Comparison of ENCODE assay signal across 8 cellular contexts in the genomic region with DNA sequence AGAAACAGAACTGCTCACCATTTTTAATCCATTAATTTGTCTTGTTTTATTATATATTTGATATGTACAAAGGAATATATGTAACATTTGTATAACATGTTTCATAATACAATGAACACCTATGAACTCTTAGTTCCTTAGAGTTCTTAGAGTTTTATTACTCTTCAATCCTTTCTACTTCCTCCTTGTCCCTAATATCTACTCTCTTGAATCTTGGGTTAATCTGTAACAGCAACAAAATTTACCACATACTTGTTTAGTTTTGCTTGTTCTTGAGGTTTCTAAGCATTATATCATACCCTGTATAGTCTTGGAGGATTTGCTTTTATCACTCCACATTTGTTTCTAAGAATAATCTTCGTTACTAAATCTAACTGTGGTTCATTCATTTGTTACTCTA.
DNase-seq lines count a peak whose midpoint lies in the region; ATAC-seq, FAIRE-seq and TF ChIP-seq lines count a peak whose summit lies in the region.

No MANE protein-coding gene starts in this region.

- no peaks in the 10 kb centered on the region for H3K36me3 ChIP-seq in urinary bladder (ENCODE audit: insufficient read depth)

- no peak for TF ChIP-seq RAD21 in A549 (conservative IDR thresholded peaks at IDR 0.05 in 1 of 2, IDR thresholded peaks at IDR 0.05 in 1 of 2)

- no peak for ATAC-seq in A549
- ATAC-seq in HG03571 (IDR thresholded peaks at IDR 0.05; ENCODE audit: unreplicated experiment): peak; percentile 70
- no peak for ATAC-seq in right cardiac atrium

- POLR2A ChIA-PET in A549 (lab: Yijun Ruan, JAX): no interaction called here

- intact Hi-C loops in right cardiac atrium (cut with DNase I): loop anchor here in 1 of 4 donors (10.0 kb wide), 1 partner anchor 377 kb away; no protein-coding TSS in a partner anchor

- no peak for TF ChIP-seq EP300 in A549 (IDR thresholded peaks at IDR 0.05)

- H3K27me3 ChIP-seq in right cardiac atrium (ENCODE audit: control insufficient read depth, insufficient read depth): no peaks in the 10 kb centered on the region

- H3K9me3 ChIP-seq in A549 (no peaks in the 10 kb centered on the region), right cardiac atrium (ENCODE audit: control insufficient read depth, low read length) (no peaks in the 10 kb centered on the region)

- CTCF ChIA-PET in A549 (lab: Yijun Ruan, JAX): no interaction called here

- no peak for TF ChIP-seq POLR2A in A549 (IDR thresholded peaks at IDR 0.05; ENCODE audit: low read length)

- no peak for DNase-seq in A549 (ENCODE audit: low read depth in 1 of 2, low spot score in 1 of 2)
- DNase-seq in GM19239 (ENCODE audit: insufficient read length, low spot score): no peak
- no peak for DNase-seq in right cardiac atrium
- no peak for DNase-seq in NK-92 (lab: John Stamatoyannopoulos, UW; ENCODE audit: unreplicated experiment)
- DNase-seq in NCI-H345 treated with DMSO at 0.1 percent for 48 hours (lab: John Stamatoyannopoulos, UW; ENCODE audit: unreplicated experiment): no peak
- no peak for DNase-seq in anterior cingulate cortex (lab: John Stamatoyannopoulos, UW)

- FAIRE-seq in A549 (lab: Jason Lieb, UNC) (no peak), GM19239 (lab: Jason Lieb, UNC) (peak; percentile 84)

- peak overlapping the region; percentile 43 for H3K4me2 ChIP-seq in A549

- H3K27ac ChIP-seq in A549 (no peak overlapping the region), right cardiac atrium (ENCODE audit: low read length) (no peak overlapping the region), urinary bladder (ENCODE audit: low read depth) (peak overlapping the region; percentile 80)

- H3K4me1 ChIP-seq in A549: peaks cover 27% of the 10 kb centered on the region; the same call in 2 of the 3 replicates
- no peaks in the 10 kb centered on the region for H3K4me1 ChIP-seq in right cardiac atrium (ENCODE audit: control insufficient read depth, insufficient read depth, low read length)
- H3K4me1 ChIP-seq in urinary bladder (ENCODE audit: insufficient read depth): no peaks in the 10 kb centered on the region

- H3K4me3 ChIP-seq in A549 (no peak overlapping the region), right cardiac atrium (ENCODE audit: low read length) (peak overlapping the region; percentile 50), urinary bladder (ENCODE audit: low read depth, low read length) (peak overlapping the region; percentile 31)

- TF ChIP-seq CTCF in A549 (IDR thresholded peaks at IDR 0.05): no peak

- WGBS in A549 (ENCODE audit: missing lambda C conversion rate): 92% methylated on average over 1 of the region's 1 CpG
- 51% methylated on average over 1 of the region's 1 CpG for WGBS in right cardiac atrium
- WGBS in urinary bladder: 53% methylated on average over 1 of the region's 1 CpG

TF ChIP-seq in A549, 52 proteins besides CTCF, POLR2A, EP300 and RAD21:
- TF ChIP-seq SMC3 (IDR thresholded peaks at IDR 0.05) (no peak), FOXS1 (CRISPR knock-in tag; IDR thresholded peaks at IDR 0.05) (no peak), ZNF302 (CRISPR knock-in tag; IDR thresholded peaks at IDR 0.05) (no peak), RARB (CRISPR knock-in tag; IDR thresholded peaks at IDR 0.05) (no peak), JUNB (IDR thresholded peaks at IDR 0.05) (no peak), KDM1A (IDR thresholded peaks at IDR 0.05; ENCODE audit: low read depth) (no peak), HDAC2 (IDR thresholded peaks at IDR 0.05) (no peak), ESRRA (IDR thresholded peaks at IDR 0.05; ENCODE audit: borderline replicate concordance, low read length) (no peak), NFE2L2 (conservative IDR thresholded peaks at IDR 0.05; ENCODE audit: low read length) (no peak), CEBPB (IDR thresholded peaks at IDR 0.05) (no peak), RFX5 (IDR thresholded peaks at IDR 0.05) (no peak)
- TF ChIP-seq, protein P1, sequence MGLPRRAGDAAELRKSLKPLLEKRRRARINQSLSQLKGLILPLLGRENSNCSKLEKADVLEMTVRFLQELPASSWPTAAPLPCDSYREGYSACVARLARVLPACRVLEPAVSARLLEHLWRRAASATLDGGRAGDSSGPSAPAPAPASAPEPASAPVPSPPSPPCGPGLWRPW (IDR thresholded peaks at IDR 0.05): no peak
- TF ChIP-seq, protein P2, sequence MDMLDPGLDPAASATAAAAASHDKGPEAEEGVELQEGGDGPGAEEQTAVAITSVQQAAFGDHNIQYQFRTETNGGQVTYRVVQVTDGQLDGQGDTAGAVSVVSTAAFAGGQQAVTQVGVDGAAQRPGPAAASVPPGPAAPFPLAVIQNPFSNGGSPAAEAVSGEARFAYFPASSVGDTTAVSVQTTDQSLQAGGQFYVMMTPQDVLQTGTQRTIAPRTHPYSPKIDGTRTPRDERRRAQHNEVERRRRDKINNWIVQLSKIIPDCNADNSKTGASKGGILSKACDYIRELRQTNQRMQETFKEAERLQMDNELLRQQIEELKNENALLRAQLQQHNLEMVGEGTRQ (IDR thresholded peaks at IDR 0.05): no peak
- TF ChIP-seq, protein P3, sequence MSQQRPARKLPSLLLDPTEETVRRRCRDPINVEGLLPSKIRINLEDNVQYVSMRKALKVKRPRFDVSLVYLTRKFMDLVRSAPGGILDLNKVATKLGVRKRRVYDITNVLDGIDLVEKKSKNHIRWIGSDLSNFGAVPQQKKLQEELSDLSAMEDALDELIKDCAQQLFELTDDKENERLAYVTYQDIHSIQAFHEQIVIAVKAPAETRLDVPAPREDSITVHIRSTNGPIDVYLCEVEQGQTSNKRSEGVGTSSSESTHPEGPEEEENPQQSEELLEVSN (IDR thresholded peaks at IDR 0.05; ENCODE audit: borderline replicate concordance, low read depth): no peak
- TF ChIP-seq, protein P4, sequence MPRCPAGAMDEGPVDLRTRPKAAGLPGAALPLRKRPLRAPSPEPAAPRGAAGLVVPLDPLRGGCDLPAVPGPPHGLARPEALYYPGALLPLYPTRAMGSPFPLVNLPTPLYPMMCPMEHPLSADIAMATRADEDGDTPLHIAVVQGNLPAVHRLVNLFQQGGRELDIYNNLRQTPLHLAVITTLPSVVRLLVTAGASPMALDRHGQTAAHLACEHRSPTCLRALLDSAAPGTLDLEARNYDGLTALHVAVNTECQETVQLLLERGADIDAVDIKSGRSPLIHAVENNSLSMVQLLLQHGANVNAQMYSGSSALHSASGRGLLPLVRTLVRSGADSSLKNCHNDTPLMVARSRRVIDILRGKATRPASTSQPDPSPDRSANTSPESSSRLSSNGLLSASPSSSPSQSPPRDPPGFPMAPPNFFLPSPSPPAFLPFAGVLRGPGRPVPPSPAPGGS (IDR thresholded peaks at IDR 0.05): no peak
